ENCODE assay signal across 27 cellular contexts in the genomic region with DNA sequence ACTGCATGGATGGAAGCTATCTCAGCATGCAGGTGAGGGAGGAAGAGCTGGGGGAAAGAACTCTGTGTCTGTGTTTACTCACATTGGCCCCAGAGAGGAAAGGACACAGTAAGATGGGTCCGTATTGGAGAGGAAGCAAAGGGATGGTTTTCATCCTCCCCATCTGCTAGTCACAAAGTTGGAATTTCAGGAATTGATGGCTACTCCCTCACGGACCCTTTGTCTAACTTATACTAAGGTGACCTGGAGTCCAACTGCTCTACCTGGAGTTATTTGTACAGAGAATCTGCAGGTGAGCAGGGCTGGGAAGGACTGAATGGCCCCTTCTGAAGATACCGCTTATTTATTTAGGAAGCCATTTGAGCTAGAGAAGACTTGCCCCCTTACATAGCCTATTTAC. TPM values are rescaled to one million over a fixed set of nuclear protein-coding genes. Genes with fewer than 3 reads are reported as not detected.
A peak's percentile ranks its signal among the peaks of the same experiment; 100 is the strongest.
DNase-seq lines count a peak whose midpoint lies in the region; ATAC-seq, FAIRE-seq and TF ChIP-seq lines count a peak whose summit lies in the region.
"Had no signal": no experiment of that assay in that cellular context is flagged by ENCODE, and none has a peak within 500 bp of the region (broad histone marks: within the 10 kb centered on the region; RNA-seq: fewer than 3 reads in every experiment).

No MANE protein-coding gene starts in this region.

- H3K36me3 Mint-ChIP-seq in endothelial cell (ENCODE audit: low read depth, unreplicated experiment) (peaks cover 27% of the 10 kb centered on the region), neural crest cell (ENCODE audit: low read depth) (peaks cover 6% of the 10 kb centered on the region)

- intact Hi-C loops in body of pancreas (cut with DNase I) = no loop called here

- TF ChIP-seq CTCF in endothelial cell (IDR thresholded peaks at IDR 0.05; ENCODE audit: unreplicated experiment) (no peak), neural crest cell (conservative IDR thresholded peaks at IDR 0.05) (no peak), body of pancreas (IDR thresholded peaks at IDR 0.05) (no peak)

- H3K4me1 Mint-ChIP-seq in endothelial cell (ENCODE audit: unreplicated experiment) = peaks cover 26% of the 10 kb centered on the region
- peaks cover 7% of the 10 kb centered on the region for H3K4me1 Mint-ChIP-seq in neural crest cell
- H3K4me1 Mint-ChIP-seq: B cell had no signal

- peak; percentile 64 for FAIRE-seq in HTR-8/SVneo (lab: Jason Lieb, UNC)
- FAIRE-seq: GM18507 had no signal

- H3K27me3 Mint-ChIP-seq in endothelial cell (ENCODE audit: unreplicated experiment) = peaks cover 4% of the 10 kb centered on the region
- H3K27me3 Mint-ChIP-seq in neural crest cell (ENCODE audit: low read depth) = no peaks in the 10 kb centered on the region
- H3K27me3 Mint-ChIP-seq: B cell had no signal

- H3K27ac ChIP-seq in body of pancreas = no peak overlapping the region

- no peak overlapping the region for H3K4me3 ChIP-seq in body of pancreas
- H3K4me3 ChIP-seq: GM23338, MG63 had no signal

- H3K27ac Mint-ChIP-seq in endothelial cell (ENCODE audit: unreplicated experiment) = no peak overlapping the region
- H3K27ac Mint-ChIP-seq in neural crest cell (ENCODE audit: unreplicated experiment) = peak overlapping the region; percentile 83
- H3K27ac Mint-ChIP-seq: B cell; CD8-positive, alpha-beta T cell; GM23338; H9 had no signal

- H3K4me3 Mint-ChIP-seq in endothelial cell (ENCODE audit: unreplicated experiment) = peak overlapping the region; percentile 56
- no peak overlapping the region for H3K4me3 Mint-ChIP-seq in neural crest cell
- H3K4me3 Mint-ChIP-seq: B cell; CD8-positive, alpha-beta T cell; GM23338; H9 had no signal

- ATAC-seq in GM18868 (IDR thresholded peaks at IDR 0.05; ENCODE audit: unreplicated experiment) (no peak), GM19397 (IDR thresholded peaks at IDR 0.05; ENCODE audit: unreplicated experiment) (no peak), body of pancreas (no peak)
- ATAC-seq: CD8-positive, alpha-beta T cell; GM23338; Panc1 had no signal

- H3K9me3 ChIP-seq in body of pancreas = no peaks in the 10 kb centered on the region
- H3K9me3 ChIP-seq: MG63 had no signal

- no peaks in the 10 kb centered on the region for H3K9me3 Mint-ChIP-seq in endothelial cell (ENCODE audit: unreplicated experiment)
- no peaks in the 10 kb centered on the region for H3K9me3 Mint-ChIP-seq in neural crest cell
- H3K9me3 Mint-ChIP-seq: CD8-positive, alpha-beta T cell; GM23338; H9 had no signal

- 85 to 88% methylated on average over 3 of the region's 3 CpGs for WGBS in body of pancreas, 2 donors

- DNase-seq in EL (peak; percentile 43), HTR-8/SVneo (ENCODE audit: insufficient read length, low spot score) (no peak), endothelial cell (ENCODE audit: low spot score) (no peak), neural crest cell (ENCODE audit: low read depth, low spot score) (no peak), body of pancreas (no peak)
- DNase-seq in activated CD4-positive, alpha-beta T cell treated with anti-CD3 and anti-CD28 coated beads, Interleukin-2, amount 50 U/mL, for 48 hours = no peak
- DNase-seq: CD8-positive, alpha-beta T cell; DMS153; DND-41; H9; KG1; MG63; NCI-H1105 treated with DMSO at 0.1 percent for 48 hours; NCI-H146; NCI-H1930; NCI-H446; NCI-H524 treated with DMSO at 0.1 percent for 48 hours; NCI-H82; NK-92 treated with Interleukin-12 subunit alpha and Interleukin-12 subunit beta, amount 100 ng/mL, for 24 hours; SHP77 had no signal

- H3K4me1 ChIP-seq in body of pancreas = peaks cover 22% of the 10 kb centered on the region

- TF ChIP-seq POLR2A in body of pancreas (IDR thresholded peaks at IDR 0.05) = no peak

- H3K36me3 ChIP-seq in body of pancreas (replicated peaks in 1 of 2; ENCODE audit: insufficient read depth in 1 of 2, low read depth in 2 of 2) = no peaks in the 10 kb centered on the region

- H3K27me3 ChIP-seq in body of pancreas = no peaks in the 10 kb centered on the region
- H3K27me3 ChIP-seq: MG63 had no signal

RNA-seq across cellular contexts. Expression of gene WNT3, which starts 55.1 kb away (rescaled TPM):
- total RNA-seq in endothelial cell (ENCODE audit: unreplicated experiment) (14.4 TPM), neural crest cell (8.4 and 9.3 TPM in 2 replicates), body of pancreas (1 to 10 TPM in 1 of 2 donors, under 1 TPM in 1; 0.26 to 1.6 TPM)
- total RNA-seq: CD8-positive, alpha-beta T cell; G401 had no signal
